1 cellular context compared by ENCODE assay signal in the genomic region with DNA sequence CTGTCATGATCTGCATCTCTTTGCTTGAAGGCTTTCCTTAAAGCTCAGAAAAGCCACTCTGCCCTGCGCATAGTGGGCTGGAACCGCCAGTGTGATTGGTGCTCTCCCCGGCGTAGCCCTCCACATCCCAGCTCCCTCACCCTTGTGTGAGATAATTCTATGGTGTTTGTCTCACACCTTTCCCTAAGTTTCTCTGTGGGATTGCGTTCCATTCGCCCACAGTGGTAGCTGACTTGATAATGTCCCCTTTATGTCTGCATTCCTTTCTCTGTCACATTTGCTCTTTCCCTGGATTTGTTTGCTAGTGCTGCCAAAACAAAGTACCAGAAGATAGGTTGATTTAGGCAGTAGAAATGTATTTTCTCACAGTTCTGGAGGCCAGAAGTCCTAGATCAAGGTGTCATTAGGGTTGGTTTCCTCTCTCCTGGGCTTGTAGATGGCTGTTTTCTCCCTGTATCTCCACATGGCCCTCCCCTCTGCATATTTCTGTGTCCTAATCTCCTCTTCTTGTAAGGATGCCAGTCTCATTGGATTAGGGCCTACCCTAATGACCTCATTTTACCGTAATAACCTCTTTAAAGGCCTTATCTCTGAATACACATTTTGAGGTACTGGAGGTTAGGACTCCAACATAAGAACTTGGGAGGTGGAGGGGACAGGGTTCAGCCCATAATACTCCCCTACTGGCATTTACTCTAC.
A peak's percentile ranks its signal among the peaks of the same experiment; 100 is the strongest.
TF ChIP-seq lines count a peak whose summit lies in the region.

No MANE protein-coding gene starts in this region.

TF ChIP-seq in HepG2, 621 proteins besides CTCF, POLR2A, EP300 and RAD21 (continued from another document and continues in another):
- TF ChIP-seq, protein P1, sequence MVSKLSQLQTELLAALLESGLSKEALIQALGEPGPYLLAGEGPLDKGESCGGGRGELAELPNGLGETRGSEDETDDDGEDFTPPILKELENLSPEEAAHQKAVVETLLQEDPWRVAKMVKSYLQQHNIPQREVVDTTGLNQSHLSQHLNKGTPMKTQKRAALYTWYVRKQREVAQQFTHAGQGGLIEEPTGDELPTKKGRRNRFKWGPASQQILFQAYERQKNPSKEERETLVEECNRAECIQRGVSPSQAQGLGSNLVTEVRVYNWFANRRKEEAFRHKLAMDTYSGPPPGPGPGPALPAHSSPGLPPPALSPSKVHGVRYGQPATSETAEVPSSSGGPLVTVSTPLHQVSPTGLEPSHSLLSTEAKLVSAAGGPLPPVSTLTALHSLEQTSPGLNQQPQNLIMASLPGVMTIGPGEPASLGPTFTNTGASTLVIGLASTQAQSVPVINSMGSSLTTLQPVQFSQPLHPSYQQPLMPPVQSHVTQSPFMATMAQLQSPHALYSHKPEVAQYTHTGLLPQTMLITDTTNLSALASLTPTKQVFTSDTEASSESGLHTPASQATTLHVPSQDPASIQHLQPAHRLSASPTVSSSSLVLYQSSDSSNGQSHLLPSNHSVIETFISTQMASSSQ (IDR thresholded peaks at IDR 0.05; ENCODE audit: low read depth): no peak
- TF ChIP-seq, protein P1 (CRISPR knock-in tag; IDR thresholded peaks at IDR 0.05; ENCODE audit: borderline replicate concordance): peak; percentile 54; the same call in 1 of the 2 replicates
- TF ChIP-seq ZNF136 (CRISPR knock-in tag; IDR thresholded peaks at IDR 0.05; ENCODE audit: low read depth): no peak
- TF ChIP-seq ZNF543 (CRISPR knock-in tag; IDR thresholded peaks at IDR 0.05): no peak
- TF ChIP-seq, protein P2, sequence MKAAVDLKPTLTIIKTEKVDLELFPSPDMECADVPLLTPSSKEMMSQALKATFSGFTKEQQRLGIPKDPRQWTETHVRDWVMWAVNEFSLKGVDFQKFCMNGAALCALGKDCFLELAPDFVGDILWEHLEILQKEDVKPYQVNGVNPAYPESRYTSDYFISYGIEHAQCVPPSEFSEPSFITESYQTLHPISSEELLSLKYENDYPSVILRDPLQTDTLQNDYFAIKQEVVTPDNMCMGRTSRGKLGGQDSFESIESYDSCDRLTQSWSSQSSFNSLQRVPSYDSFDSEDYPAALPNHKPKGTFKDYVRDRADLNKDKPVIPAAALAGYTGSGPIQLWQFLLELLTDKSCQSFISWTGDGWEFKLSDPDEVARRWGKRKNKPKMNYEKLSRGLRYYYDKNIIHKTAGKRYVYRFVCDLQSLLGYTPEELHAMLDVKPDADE (CRISPR knock-in tag; IDR thresholded peaks at IDR 0.05): no peak
- TF ChIP-seq TCF7 (IDR thresholded peaks at IDR 0.05; ENCODE audit: low read depth): no peak
- TF ChIP-seq ZNF224 (CRISPR knock-in tag; IDR thresholded peaks at IDR 0.05): no peak
- TF ChIP-seq TP53 (CRISPR knock-in tag; conservative IDR thresholded peaks at IDR 0.05): no peak
- TF ChIP-seq, protein P3, sequence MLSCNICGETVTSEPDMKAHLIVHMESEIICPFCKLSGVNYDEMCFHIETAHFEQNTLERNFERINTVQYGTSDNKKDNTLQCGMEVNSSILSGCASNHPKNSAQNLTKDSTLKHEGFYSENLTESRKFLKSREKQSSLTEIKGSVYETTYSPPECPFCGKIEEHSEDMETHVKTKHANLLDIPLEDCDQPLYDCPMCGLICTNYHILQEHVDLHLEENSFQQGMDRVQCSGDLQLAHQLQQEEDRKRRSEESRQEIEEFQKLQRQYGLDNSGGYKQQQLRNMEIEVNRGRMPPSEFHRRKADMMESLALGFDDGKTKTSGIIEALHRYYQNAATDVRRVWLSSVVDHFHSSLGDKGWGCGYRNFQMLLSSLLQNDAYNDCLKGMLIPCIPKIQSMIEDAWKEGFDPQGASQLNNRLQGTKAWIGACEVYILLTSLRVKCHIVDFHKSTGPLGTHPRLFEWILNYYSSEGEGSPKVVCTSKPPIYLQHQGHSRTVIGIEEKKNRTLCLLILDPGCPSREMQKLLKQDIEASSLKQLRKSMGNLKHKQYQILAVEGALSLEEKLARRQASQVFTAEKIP (CRISPR knock-in tag; IDR thresholded peaks at IDR 0.05; ENCODE audit: borderline replicate concordance): no peak
- no peak for TF ChIP-seq RXRB (CRISPR knock-in tag; IDR thresholded peaks at IDR 0.05; ENCODE audit: borderline replicate concordance)
- TF ChIP-seq, protein P4, sequence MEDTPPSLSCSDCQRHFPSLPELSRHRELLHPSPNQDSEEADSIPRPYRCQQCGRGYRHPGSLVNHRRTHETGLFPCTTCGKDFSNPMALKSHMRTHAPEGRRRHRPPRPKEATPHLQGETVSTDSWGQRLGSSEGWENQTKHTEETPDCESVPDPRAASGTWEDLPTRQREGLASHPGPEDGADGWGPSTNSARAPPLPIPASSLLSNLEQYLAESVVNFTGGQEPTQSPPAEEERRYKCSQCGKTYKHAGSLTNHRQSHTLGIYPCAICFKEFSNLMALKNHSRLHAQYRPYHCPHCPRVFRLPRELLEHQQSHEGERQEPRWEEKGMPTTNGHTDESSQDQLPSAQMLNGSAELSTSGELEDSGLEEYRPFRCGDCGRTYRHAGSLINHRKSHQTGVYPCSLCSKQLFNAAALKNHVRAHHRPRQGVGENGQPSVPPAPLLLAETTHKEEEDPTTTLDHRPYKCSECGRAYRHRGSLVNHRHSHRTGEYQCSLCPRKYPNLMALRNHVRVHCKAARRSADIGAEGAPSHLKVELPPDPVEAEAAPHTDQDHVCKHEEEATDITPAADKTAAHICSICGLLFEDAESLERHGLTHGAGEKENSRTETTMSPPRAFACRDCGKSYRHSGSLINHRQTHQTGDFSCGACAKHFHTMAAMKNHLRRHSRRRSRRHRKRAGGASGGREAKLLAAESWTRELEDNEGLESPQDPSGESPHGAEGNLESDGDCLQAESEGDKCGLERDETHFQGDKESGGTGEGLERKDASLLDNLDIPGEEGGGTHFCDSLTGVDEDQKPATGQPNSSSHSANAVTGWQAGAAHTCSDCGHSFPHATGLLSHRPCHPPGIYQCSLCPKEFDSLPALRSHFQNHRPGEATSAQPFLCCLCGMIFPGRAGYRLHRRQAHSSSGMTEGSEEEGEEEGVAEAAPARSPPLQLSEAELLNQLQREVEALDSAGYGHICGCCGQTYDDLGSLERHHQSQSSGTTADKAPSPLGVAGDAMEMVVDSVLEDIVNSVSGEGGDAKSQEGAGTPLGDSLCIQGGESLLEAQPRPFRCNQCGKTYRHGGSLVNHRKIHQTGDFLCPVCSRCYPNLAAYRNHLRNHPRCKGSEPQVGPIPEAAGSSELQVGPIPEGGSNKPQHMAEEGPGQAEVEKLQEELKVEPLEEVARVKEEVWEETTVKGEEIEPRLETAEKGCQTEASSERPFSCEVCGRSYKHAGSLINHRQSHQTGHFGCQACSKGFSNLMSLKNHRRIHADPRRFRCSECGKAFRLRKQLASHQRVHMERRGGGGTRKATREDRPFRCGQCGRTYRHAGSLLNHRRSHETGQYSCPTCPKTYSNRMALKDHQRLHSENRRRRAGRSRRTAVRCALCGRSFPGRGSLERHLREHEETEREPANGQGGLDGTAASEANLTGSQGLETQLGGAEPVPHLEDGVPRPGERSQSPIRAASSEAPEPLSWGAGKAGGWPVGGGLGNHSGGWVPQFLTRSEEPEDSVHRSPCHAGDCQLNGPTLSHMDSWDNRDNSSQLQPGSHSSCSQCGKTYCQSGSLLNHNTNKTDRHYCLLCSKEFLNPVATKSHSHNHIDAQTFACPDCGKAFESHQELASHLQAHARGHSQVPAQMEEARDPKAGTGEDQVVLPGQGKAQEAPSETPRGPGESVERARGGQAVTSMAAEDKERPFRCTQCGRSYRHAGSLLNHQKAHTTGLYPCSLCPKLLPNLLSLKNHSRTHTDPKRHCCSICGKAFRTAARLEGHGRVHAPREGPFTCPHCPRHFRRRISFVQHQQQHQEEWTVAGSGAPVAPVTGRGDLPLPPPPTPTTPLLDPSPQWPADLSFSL (CRISPR knock-in tag; IDR thresholded peaks at IDR 0.05): no peak
- TF ChIP-seq, protein P5, sequence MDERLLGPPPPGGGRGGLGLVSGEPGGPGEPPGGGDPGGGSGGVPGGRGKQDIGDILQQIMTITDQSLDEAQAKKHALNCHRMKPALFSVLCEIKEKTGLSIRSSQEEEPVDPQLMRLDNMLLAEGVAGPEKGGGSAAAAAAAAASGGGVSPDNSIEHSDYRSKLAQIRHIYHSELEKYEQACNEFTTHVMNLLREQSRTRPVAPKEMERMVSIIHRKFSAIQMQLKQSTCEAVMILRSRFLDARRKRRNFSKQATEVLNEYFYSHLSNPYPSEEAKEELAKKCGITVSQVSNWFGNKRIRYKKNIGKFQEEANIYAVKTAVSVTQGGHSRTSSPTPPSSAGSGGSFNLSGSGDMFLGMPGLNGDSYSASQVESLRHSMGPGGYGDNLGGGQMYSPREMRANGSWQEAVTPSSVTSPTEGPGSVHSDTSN (CRISPR knock-in tag; IDR thresholded peaks at IDR 0.05): no peak
- no peak for TF ChIP-seq ZNF619 (CRISPR knock-in tag; IDR thresholded peaks at IDR 0.05)
- TF ChIP-seq, protein P6, sequence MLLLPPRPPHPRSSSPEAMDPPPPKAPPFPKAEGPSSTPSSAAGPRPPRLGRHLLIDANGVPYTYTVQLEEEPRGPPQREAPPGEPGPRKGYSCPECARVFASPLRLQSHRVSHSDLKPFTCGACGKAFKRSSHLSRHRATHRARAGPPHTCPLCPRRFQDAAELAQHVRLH (CRISPR knock-in tag; IDR thresholded peaks at IDR 0.05; ENCODE audit: borderline replicate concordance, low read depth): no peak
- TF ChIP-seq, protein P7, sequence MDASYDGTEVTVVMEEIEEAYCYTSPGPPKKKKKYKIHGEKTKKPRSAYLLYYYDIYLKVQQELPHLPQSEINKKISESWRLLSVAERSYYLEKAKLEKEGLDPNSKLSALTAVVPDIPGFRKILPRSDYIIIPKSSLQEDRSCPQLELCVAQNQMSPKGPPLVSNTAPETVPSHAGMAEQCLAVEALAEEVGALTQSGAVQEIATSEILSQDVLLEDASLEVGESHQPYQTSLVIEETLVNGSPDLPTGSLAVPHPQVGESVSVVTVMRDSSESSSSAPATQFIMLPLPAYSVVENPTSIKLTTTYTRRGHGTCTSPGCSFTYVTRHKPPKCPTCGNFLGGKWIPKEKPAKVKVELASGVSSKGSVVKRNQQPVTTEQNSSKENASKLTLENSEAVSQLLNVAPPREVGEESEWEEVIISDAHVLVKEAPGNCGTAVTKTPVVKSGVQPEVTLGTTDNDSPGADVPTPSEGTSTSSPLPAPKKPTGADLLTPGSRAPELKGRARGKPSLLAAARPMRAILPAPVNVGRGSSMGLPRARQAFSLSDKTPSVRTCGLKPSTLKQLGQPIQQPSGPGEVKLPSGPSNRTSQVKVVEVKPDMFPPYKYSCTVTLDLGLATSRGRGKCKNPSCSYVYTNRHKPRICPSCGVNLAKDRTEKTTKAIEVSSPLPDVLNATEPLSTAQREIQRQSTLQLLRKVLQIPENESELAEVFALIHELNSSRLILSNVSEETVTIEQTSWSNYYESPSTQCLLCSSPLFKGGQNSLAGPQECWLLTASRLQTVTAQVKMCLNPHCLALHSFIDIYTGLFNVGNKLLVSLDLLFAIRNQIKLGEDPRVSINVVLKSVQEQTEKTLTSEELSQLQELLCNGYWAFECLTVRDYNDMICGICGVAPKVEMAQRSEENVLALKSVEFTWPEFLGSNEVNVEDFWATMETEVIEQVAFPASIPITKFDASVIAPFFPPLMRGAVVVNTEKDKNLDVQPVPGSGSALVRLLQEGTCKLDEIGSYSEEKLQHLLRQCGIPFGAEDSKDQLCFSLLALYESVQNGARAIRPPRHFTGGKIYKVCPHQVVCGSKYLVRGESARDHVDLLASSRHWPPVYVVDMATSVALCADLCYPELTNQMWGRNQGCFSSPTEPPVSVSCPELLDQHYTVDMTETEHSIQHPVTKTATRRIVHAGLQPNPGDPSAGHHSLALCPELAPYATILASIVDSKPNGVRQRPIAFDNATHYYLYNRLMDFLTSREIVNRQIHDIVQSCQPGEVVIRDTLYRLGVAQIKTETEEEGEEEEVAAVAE (CRISPR knock-in tag; IDR thresholded peaks at IDR 0.05; ENCODE audit: borderline replicate concordance): no peak
- TF ChIP-seq ZNF841 (CRISPR knock-in tag; IDR thresholded peaks at IDR 0.05; ENCODE audit: borderline replicate concordance): no peak
- TF ChIP-seq, protein P8, sequence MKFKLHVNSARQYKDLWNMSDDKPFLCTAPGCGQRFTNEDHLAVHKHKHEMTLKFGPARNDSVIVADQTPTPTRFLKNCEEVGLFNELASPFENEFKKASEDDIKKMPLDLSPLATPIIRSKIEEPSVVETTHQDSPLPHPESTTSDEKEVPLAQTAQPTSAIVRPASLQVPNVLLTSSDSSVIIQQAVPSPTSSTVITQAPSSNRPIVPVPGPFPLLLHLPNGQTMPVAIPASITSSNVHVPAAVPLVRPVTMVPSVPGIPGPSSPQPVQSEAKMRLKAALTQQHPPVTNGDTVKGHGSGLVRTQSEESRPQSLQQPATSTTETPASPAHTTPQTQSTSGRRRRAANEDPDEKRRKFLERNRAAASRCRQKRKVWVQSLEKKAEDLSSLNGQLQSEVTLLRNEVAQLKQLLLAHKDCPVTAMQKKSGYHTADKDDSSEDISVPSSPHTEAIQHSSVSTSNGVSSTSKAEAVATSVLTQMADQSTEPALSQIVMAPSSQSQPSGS (CRISPR knock-in tag; IDR thresholded peaks at IDR 0.05): no peak
- no peak for TF ChIP-seq MAZ (IDR thresholded peaks at IDR 0.05; ENCODE audit: borderline replicate concordance, low read depth, low read length)
- no peak for TF ChIP-seq MAZ (CRISPR knock-in tag; IDR thresholded peaks at IDR 0.05; ENCODE audit: low read depth)
- no peak for TF ChIP-seq CENPT (CRISPR knock-in tag; IDR thresholded peaks at IDR 0.05; ENCODE audit: low read depth)
- TF ChIP-seq, protein P9, sequence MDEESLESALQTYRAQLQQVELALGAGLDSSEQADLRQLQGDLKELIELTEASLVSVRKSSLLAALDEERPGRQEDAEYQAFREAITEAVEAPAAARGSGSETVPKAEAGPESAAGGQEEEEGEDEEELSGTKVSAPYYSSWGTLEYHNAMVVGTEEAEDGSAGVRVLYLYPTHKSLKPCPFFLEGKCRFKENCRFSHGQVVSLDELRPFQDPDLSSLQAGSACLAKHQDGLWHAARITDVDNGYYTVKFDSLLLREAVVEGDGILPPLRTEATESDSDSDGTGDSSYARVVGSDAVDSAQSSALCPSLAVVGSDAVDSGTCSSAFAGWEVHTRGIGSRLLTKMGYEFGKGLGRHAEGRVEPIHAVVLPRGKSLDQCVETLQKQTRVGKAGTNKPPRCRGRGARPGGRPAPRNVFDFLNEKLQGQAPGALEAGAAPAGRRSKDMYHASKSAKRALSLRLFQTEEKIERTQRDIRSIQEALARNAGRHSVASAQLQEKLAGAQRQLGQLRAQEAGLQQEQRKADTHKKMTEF (CRISPR knock-in tag; IDR thresholded peaks at IDR 0.05): no peak
- TF ChIP-seq, protein P10, sequence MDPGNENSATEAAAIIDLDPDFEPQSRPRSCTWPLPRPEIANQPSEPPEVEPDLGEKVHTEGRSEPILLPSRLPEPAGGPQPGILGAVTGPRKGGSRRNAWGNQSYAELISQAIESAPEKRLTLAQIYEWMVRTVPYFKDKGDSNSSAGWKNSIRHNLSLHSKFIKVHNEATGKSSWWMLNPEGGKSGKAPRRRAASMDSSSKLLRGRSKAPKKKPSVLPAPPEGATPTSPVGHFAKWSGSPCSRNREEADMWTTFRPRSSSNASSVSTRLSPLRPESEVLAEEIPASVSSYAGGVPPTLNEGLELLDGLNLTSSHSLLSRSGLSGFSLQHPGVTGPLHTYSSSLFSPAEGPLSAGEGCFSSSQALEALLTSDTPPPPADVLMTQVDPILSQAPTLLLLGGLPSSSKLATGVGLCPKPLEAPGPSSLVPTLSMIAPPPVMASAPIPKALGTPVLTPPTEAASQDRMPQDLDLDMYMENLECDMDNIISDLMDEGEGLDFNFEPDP (CRISPR knock-in tag; conservative IDR thresholded peaks at IDR 0.05): no peak
- no peak for TF ChIP-seq ZNF724P (CRISPR knock-in tag; IDR thresholded peaks at IDR 0.05; ENCODE audit: borderline replicate concordance)
